In genomic region chr1:51952638-51953037, GRCh38 we compare ENCODE assay signal across 16 cellular contexts.
"Had no signal": no experiment of that assay in that cellular context is flagged by ENCODE, and none has a peak within 500 bp of the region (broad histone marks: within the 10 kb centered on the region; RNA-seq: fewer than 3 reads in every experiment).

No MANE protein-coding gene starts in this region.

- H3K36me3 ChIP-seq: heart right ventricle, tibial artery, uterus had no signal

- H3K4me1 ChIP-seq: heart right ventricle, tibial artery, uterus had no signal

- H3K4me3 ChIP-seq: heart right ventricle, tibial artery, uterus had no signal

- H3K27ac Mint-ChIP-seq: nephron had no signal

- FAIRE-seq: astrocyte, colon, endothelial cell of umbilical vein had no signal

- ATAC-seq: heart right ventricle, left lobe of liver had no signal

- H3K27me3 ChIP-seq: uterus had no signal

- H3K9me3 ChIP-seq: tibial artery, uterus had no signal

- H3K27ac ChIP-seq: heart right ventricle, tibial artery, uterus had no signal

- H3K4me3 Mint-ChIP-seq: nephron had no signal

- DNase-seq: activated CD4-positive, alpha-beta T cell treated with anti-CD3 and anti-CD28 coated beads for 1 hour; activated CD4-positive, alpha-beta T cell treated with anti-CD3 and anti-CD28 coated beads, Interleukin-2, amount 50 U/mL, for 48 hours; activated gamma-delta T cell treated with Interleukin-2 at 50 U/mL for 16 hours; activated T-cell treated with anti-CD3 and anti-CD28 coated beads, Interleukin-2, amount 50 U/mL, for 48 hours; foreskin melanocyte; heart right ventricle; islet precursor cell; mesenchymal stem cell; stimulated activated CD4-positive, alpha-beta T cell treated with anti-CD3 and anti-CD28 coated beads, Interleukin-12 subunit alpha, Interleukin-12 subunit beta, amount 100 ng/mL, for 4 hours; tibial artery; uterus had no signal

- H3K9me3 Mint-ChIP-seq: nephron had no signal
